ENCODE assay signal across 10 cellular contexts in the genomic region with DNA sequence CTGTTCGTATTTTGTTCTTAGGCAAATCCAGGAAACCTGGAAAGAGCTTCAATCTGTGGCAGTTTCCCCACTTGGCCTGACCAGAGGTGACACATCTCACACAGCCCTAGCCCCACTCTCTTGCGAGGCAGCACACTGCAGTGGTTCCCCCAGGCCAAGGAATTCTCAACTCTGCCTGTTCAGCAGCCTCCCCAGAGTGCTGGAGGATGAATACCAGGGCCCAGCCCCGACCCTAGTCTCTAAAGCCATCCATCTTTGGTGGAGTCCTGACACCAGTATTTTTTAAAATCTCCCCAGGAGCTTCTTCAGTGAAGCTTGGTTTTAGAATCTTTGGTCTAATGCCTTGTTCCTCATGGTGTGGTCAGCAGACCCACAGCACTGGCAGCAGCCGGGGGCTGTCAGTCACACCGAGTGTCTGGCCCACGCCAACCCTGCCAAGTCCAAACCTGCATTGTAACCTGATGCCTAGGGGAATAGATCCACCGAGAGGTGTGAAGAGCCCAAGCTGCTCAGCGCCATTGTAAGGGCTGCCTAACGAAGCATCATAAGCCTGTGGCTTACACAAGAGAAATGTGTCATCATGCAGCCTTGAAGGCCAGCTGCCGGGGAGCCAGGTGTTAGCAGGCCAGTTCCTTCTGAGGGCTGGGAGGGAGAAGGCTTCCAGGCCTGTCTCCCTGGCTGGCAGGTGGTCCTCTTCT.
DNase-seq lines count a peak whose midpoint lies in the region; ATAC-seq and TF ChIP-seq lines count a peak whose summit lies in the region.
"Had no signal": no experiment of that assay in that cellular context is flagged by ENCODE, and none has a peak within 500 bp of the region (broad histone marks: within the 10 kb centered on the region; RNA-seq: fewer than 3 reads in every experiment).

No MANE protein-coding gene starts in this region.

- TF ChIP-seq CTCF in natural killer cell (IDR thresholded peaks at IDR 0.05) (no peak), colonic mucosa (IDR thresholded peaks at IDR 0.05) (no peak)

- H3K9ac ChIP-seq in colonic mucosa (ENCODE audit: low read depth in 2 of 2, low read length in 2 of 2): no peak overlapping the region

- no peaks in the 10 kb centered on the region for H3K27me3 Mint-ChIP-seq in natural killer cell (ENCODE audit: low read depth in 2 of 2)
- peaks cover 2% of the 10 kb centered on the region for H3K27me3 Mint-ChIP-seq in T-helper 2 cell treated with Interferon-gamma antibody and Interleukin-4, amounts not matched to agents 5 μg/mL and 100 μg/mL, for 36 hours (ENCODE audit: low read depth)

- no peak overlapping the region for H3K27ac ChIP-seq in colonic mucosa
- H3K27ac ChIP-seq: brain microvascular endothelial cell, SK-N-MC had no signal

- no peak overlapping the region for H3K4me3 ChIP-seq in colonic mucosa
- H3K4me3 ChIP-seq: SK-N-MC had no signal

- DNase-seq in NCI-H187 (lab: John Stamatoyannopoulos, UW) (peak; percentile 82 to 85), natural killer cell (no peak), colonic mucosa (no peak)
- DNase-seq in T-helper 2 cell treated with Interferon-gamma antibody and Interleukin-4, amounts not matched to agents 5 μg/mL and 100 μg/mL, for 36 hours (ENCODE audit: low spot score): no peak
- DNase-seq in stimulated activated CD4-positive, alpha-beta T cell treated with anti-CD3 and anti-CD28 coated beads, Interleukin-4, amount 100 ng/mL, for 24 hours: no peak
- DNase-seq: brain microvascular endothelial cell, kidney glomerular epithelial cell had no signal

- intact Hi-C loops in natural killer cell (cut with micrococcal nuclease): no loop called here
- intact Hi-C loops in colonic mucosa (cut with DNase I): no loop called here

- no peaks in the 10 kb centered on the region for H3K36me3 ChIP-seq in colonic mucosa
- H3K36me3 ChIP-seq: brain microvascular endothelial cell had no signal

- peaks cover 21 to 44% of the 10 kb centered on the region in 2 donors for H3K4me1 Mint-ChIP-seq in natural killer cell
- peaks cover 11% of the 10 kb centered on the region for H3K4me1 Mint-ChIP-seq in T-helper 2 cell treated with Interferon-gamma antibody and Interleukin-4, amounts not matched to agents 5 μg/mL and 100 μg/mL, for 36 hours (ENCODE audit: low read depth)

- H3K4me1 ChIP-seq in colonic mucosa: no peaks in the 10 kb centered on the region

- no peak overlapping the region for H3K4me3 Mint-ChIP-seq in natural killer cell
- no peak overlapping the region for H3K4me3 Mint-ChIP-seq in T-helper 2 cell treated with Interferon-gamma antibody and Interleukin-4, amounts not matched to agents 5 μg/mL and 100 μg/mL, for 36 hours

- H3K27me3 ChIP-seq in colonic mucosa: no peaks in the 10 kb centered on the region
- H3K27me3 ChIP-seq: brain microvascular endothelial cell had no signal

- no peaks in the 10 kb centered on the region for H3K36me3 Mint-ChIP-seq in natural killer cell
- peaks cover 2% of the 10 kb centered on the region for H3K36me3 Mint-ChIP-seq in T-helper 2 cell treated with Interferon-gamma antibody and Interleukin-4, amounts not matched to agents 5 μg/mL and 100 μg/mL, for 36 hours (ENCODE audit: low read depth)

- ATAC-seq in GM19023 (IDR thresholded peaks at IDR 0.05; ENCODE audit: unreplicated experiment) (peak; percentile 86), HG02840 (IDR thresholded peaks at IDR 0.05; ENCODE audit: low FRiP score, unreplicated experiment) (peak; percentile 82), natural killer cell (peak; percentile 67 to 95 (median 88))

- peak overlapping the region; percentile 53 to 81 for H3K27ac Mint-ChIP-seq in natural killer cell
- no peak overlapping the region for H3K27ac Mint-ChIP-seq in T-helper 2 cell treated with Interferon-gamma antibody and Interleukin-4, amounts not matched to agents 5 μg/mL and 100 μg/mL, for 36 hours

- no peaks in the 10 kb centered on the region for H3K9me3 ChIP-seq in colonic mucosa

- no peaks in the 10 kb centered on the region for H3K9me3 Mint-ChIP-seq in natural killer cell
- peaks cover 18% of the 10 kb centered on the region for H3K9me3 Mint-ChIP-seq in T-helper 2 cell treated with Interferon-gamma antibody and Interleukin-4, amounts not matched to agents 5 μg/mL and 100 μg/mL, for 36 hours

Comparison
In these comparisons a context has a peak if more than half of its experiments do, and no peak if none do; other contexts are left out.
1. DNase-seq: peak in NCI-H187 (2 of 2); none in natural killer cell (single experiment), colonic mucosa (single experiment), T-helper 2 cell treated with Interferon-gamma antibody and Interleukin-4, amounts not matched to agents 5 μg/mL and 100 μg/mL, for 36 hours (single experiment) and stimulated activated CD4-positive, alpha-beta T cell treated with anti-CD3 and anti-CD28 coated beads, Interleukin-4, amount 100 ng/mL, for 24 hours (single experiment).
2. Peak in every context shown above with its lines, with median percentiles within 50 percentile points of each other: ATAC-seq.